Comparison of ENCODE assay signal across 8 cellular contexts in the genomic region with DNA sequence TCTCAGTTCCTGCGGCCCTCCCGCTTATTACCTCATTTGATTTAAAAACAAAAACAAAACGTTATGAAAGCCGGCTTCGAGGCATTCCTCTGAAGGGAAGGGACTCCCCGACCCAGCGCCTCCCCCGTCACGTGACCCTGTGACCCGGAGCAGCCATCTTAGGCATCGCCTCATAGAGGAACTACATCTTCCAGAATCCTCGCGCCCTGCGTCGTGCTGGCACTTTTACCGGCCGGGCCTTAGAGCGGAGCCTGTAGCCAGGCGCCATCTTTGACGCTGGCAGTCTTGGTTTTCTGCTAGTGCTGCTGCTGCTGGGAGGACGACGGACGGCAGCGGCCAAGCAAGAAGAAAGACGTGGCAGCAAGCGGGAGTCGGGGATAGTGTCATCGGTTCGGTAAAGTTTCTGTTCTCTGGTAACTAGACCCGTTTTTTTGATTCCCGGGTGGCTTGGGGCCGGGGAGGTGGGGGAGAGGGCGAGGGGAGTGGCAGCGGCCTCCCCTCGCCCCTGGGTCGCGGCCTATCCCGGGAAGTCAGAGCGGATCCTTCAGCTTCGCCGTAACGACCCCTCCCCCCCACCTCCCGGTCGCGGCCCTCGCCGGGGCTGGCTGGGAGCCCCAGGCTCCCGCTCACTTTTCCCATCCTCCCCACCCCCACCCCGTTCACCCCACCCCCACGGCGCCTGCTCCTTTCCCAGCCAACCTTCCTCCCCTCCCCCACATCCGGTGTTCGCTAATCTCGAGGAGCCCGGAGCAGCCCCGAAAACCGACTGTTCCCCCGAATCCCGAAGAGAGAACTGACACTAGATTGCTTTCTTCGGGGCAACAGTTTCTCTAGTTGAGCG. TPM values are rescaled to one million over a fixed set of nuclear protein-coding genes. Genes with fewer than 3 reads are reported as not detected.
A peak's percentile ranks its signal among the peaks of the same experiment; 100 is the strongest.
DNase-seq lines count a peak whose midpoint lies in the region; ATAC-seq and TF ChIP-seq lines count a peak whose summit lies in the region.

A gene with protein sequence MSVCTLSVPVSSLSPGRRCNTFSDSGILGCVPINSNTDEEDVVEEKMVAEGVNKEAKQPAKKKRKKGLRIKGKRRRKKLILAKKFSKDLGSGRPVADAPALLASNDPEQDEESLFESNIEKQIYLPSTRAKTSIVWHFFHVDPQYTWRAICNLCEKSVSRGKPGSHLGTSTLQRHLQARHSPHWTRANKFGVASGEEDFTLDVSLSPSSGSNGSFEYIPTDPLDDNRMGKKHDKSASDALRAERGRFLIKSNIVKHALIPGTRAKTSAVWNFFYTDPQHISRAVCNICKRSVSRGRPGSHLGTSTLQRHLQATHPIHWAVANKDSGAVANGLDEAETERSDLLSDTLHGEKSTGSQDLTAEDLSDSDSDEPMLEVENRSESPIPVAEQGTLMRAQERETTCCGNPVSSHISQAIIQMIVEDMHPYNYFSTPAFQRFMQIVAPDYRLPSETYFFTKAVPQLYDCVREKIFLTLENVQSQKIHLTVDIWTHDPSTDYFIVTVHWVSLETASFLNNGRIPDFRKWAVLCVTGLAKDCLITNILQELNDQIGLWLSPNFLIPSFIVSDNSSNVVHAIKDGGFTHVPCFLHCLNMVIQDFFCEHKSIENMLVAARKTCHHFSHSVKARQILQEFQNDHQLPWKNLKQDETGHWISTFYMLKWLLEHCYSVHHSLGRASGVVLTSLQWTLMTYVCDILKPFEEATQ (N-terminal part only) (plus strand): TSS at position 242 of the 841 bp plus-strand sequence. CDS start 1,900 bp downstream, outside the sequence.
A gene (plus strand): TSS at position 242 of the 841 bp plus-strand sequence. CDS start 21,448 bp downstream, outside the sequence.

- ATAC-seq in HG02884 (IDR thresholded peaks at IDR 0.05; ENCODE audit: unreplicated experiment) (peak; percentile 92), left cardiac atrium (peak; percentile 98)

- no peaks in the 10 kb centered on the region for H3K9me3 Mint-ChIP-seq in T-helper 1 cell treated with Interleukin-12 subunit alpha and Interleukin-12 subunit beta and Interleukin-4 antibody, amounts not matched to agents 30 μg/mL and 1 μg/mL, for 36 hours
- H3K9me3 Mint-ChIP-seq in progenitor cell of endocrine pancreas (ENCODE audit: low read depth), result peaks cover 8% of the 10 kb centered on the region

- TF ChIP-seq CTCF in GM13977 (IDR thresholded peaks at IDR 0.05; ENCODE audit: extremely low read depth, insufficient read depth, missing control alignments), result no peak
- no peak for TF ChIP-seq CTCF in progenitor cell of endocrine pancreas (IDR thresholded peaks at IDR 0.05; ENCODE audit: unreplicated experiment)

- H3K36me3 Mint-ChIP-seq in T-helper 1 cell treated with Interleukin-12 subunit alpha and Interleukin-12 subunit beta and Interleukin-4 antibody, amounts not matched to agents 30 μg/mL and 1 μg/mL, for 36 hours (ENCODE audit: low read depth), result peaks cover 40% of the 10 kb centered on the region
- H3K36me3 Mint-ChIP-seq in progenitor cell of endocrine pancreas (ENCODE audit: insufficient read depth), result peaks cover 28% of the 10 kb centered on the region

- peak within 1 kb of the TSS; percentile 95 for H3K4me3 Mint-ChIP-seq in T-helper 1 cell treated with Interleukin-12 subunit alpha and Interleukin-12 subunit beta and Interleukin-4 antibody, amounts not matched to agents 30 μg/mL and 1 μg/mL, for 36 hours
- peak within 1 kb of the TSS; percentile 99 for H3K4me3 Mint-ChIP-seq in progenitor cell of endocrine pancreas (ENCODE audit: low read depth)

- no peaks in the 10 kb centered on the region for H3K27me3 Mint-ChIP-seq in T-helper 1 cell treated with Interleukin-12 subunit alpha and Interleukin-12 subunit beta and Interleukin-4 antibody, amounts not matched to agents 30 μg/mL and 1 μg/mL, for 36 hours (ENCODE audit: low read depth)
- H3K27me3 Mint-ChIP-seq in progenitor cell of endocrine pancreas, result no peaks in the 10 kb centered on the region

- H3K4me1 Mint-ChIP-seq in T-helper 1 cell treated with Interleukin-12 subunit alpha and Interleukin-12 subunit beta and Interleukin-4 antibody, amounts not matched to agents 30 μg/mL and 1 μg/mL, for 36 hours (ENCODE audit: low read depth), result peaks cover 40% of the 10 kb centered on the region
- H3K4me1 Mint-ChIP-seq in progenitor cell of endocrine pancreas (ENCODE audit: low read depth), result peaks cover 20% of the 10 kb centered on the region

- in situ Hi-C loops in GM13977 (cut with MboI; ENCODE audit: low pct_unique_long_range_greater_than_20kb, low sequenced_read_pairs, unreplicated experiment), result no loop called here

- intact Hi-C loops in left cardiac atrium (cut with DNase I), result no loop called here

- peak within 1 kb of the TSS; percentile 94 for H3K27ac Mint-ChIP-seq in T-helper 1 cell treated with Interleukin-12 subunit alpha and Interleukin-12 subunit beta and Interleukin-4 antibody, amounts not matched to agents 30 μg/mL and 1 μg/mL, for 36 hours
- peak within 1 kb of the TSS; percentile 99 for H3K27ac Mint-ChIP-seq in progenitor cell of endocrine pancreas

- peak; percentile 94 for DNase-seq in GM13977 (ENCODE audit: low spot score)
- peak; percentile 99 for DNase-seq in NCI-H1694 (lab: John Stamatoyannopoulos, UW)
- DNase-seq in amniotic stem cell (lab: John Stamatoyannopoulos, UW), result peak; percentile 98
- DNase-seq in left cardiac atrium, result peak; percentile 100
- DNase-seq in progenitor cell of endocrine pancreas (ENCODE audit: low spot score, unreplicated experiment), result peak; percentile 93
- DNase-seq in ureter (ENCODE audit: low spot score), result peak; percentile 99

RNA-seq across cellular contexts. Expression of the first gene that starts in this region (rescaled TPM):
- total RNA-seq in left cardiac atrium (10 to 100 TPM; 18.2 to 23.6 TPM), progenitor cell of endocrine pancreas (35.3 and 36.1 TPM in 2 replicates), ureter (34.3 TPM)

RNA-seq across cellular contexts. Expression of the second gene that starts in this region (rescaled TPM):
- 10 to 100 TPM; 43.3 to 59.1 TPM for total RNA-seq in left cardiac atrium
- 98.9 and 100 TPM in 2 replicates for total RNA-seq in progenitor cell of endocrine pancreas
- total RNA-seq in ureter, result 71.8 TPM

Comparison
In these comparisons a context has a peak if more than half of its experiments do, and no peak if none do; other contexts are left out.
1. Peak in every context shown above with its lines: DNase-seq and ATAC-seq.